In the genomic region with DNA sequence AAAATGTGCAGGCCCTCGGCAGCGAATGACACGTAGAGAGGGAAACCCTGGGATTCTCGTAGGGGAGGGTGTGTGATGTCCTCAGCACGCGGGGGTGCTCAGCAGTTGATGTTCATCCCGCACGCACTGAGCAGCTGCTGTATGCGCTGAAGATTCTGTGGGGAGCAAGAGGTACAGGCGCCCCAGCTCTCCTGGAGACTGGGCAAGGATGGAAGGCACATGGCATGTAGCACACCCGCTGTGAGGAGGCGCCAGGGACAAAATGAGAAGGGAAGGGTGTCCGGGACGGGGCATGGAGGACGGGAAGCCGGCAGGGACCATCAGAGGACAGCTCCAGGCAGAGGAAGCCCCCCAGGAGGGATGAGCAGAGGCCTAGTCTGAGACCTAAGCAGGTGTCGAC, we compare ENCODE assay signal across 31 cellular contexts. TPM values are rescaled to one million over a fixed set of nuclear protein-coding genes. Genes with fewer than 3 reads are reported as not detected.
DNase-seq lines count a peak whose midpoint lies in the region; ATAC-seq and TF ChIP-seq lines count a peak whose summit lies in the region.
"Had no signal": no experiment of that assay in that cellular context is flagged by ENCODE, and none has a peak within 500 bp of the region (broad histone marks: within the 10 kb centered on the region; RNA-seq: fewer than 3 reads in every experiment).

No MANE protein-coding gene starts in this region.

- H3K4me3 Mint-ChIP-seq in natural killer cell treated with Interleukin-12 subunit alpha and Interleukin-12 subunit beta and Interleukin-15 and Interleukin-18, amount 100 ng/mL, for 72 hours: no peak overlapping the region
- H3K4me3 Mint-ChIP-seq in natural killer cell: no peak overlapping the region
- H3K4me3 Mint-ChIP-seq: activated CD8-positive, alpha-beta T cell treated with anti-CD3 and anti-CD28 coated beads, Interleukin-2, amount 10 ng/mL, durations not matched to agents 7 days and 5 days; brain; stimulated activated naive CD8-positive, alpha-beta T cell treated with anti-CD3 and anti-CD28 coated beads, Interleukin-15, Interleukin-2, amounts not matched to agents 100 ng/mL and 50 ng/mL, for 24 hours; T-cell had no signal

- H3K4me3 ChIP-seq in mesendoderm (ENCODE audit: low read length) (no peak overlapping the region), gastrocnemius medialis (no peak overlapping the region), MG63 (no peak overlapping the region)
- H3K4me3 ChIP-seq: hepatocyte, SJSA1, tibial artery had no signal

- H3K36me3 Mint-ChIP-seq in natural killer cell treated with Interleukin-12 subunit alpha and Interleukin-12 subunit beta and Interleukin-15 and Interleukin-18, amount 100 ng/mL, for 72 hours: no peaks in the 10 kb centered on the region
- H3K36me3 Mint-ChIP-seq in natural killer cell: no peaks in the 10 kb centered on the region

- H2BK15ac ChIP-seq in mesendoderm (replicated peaks; ENCODE audit: low read depth): no peak overlapping the region

- H3K4me1 Mint-ChIP-seq in natural killer cell treated with Interleukin-12 subunit alpha and Interleukin-12 subunit beta and Interleukin-15 and Interleukin-18, amount 100 ng/mL, for 72 hours (ENCODE audit: low read depth in 2 of 2): peaks cover 5 to 34% of the 10 kb centered on the region in 2 donors
- H3K4me1 Mint-ChIP-seq in natural killer cell: peaks cover 43 to 53% of the 10 kb centered on the region in 2 donors

- no peak overlapping the region for H3K9ac ChIP-seq in mesendoderm (ENCODE audit: low read length)
- H3K9ac ChIP-seq: KMS-11 had no signal

- no peak overlapping the region for H2BK5ac ChIP-seq in mesendoderm (ENCODE audit: low read length)

- H3K56ac ChIP-seq in mesendoderm (ENCODE audit: low read length): peak overlapping the region; percentile 18

- no peak overlapping the region for H3K27ac Mint-ChIP-seq in natural killer cell treated with Interleukin-12 subunit alpha and Interleukin-12 subunit beta and Interleukin-15 and Interleukin-18, amount 100 ng/mL, for 72 hours
- H3K27ac Mint-ChIP-seq in natural killer cell: no peak overlapping the region
- H3K27ac Mint-ChIP-seq: activated CD8-positive, alpha-beta T cell treated with anti-CD3 and anti-CD28 coated beads, Interleukin-2, amount 10 ng/mL, durations not matched to agents 7 days and 5 days; stimulated activated naive CD8-positive, alpha-beta T cell treated with anti-CD3 and anti-CD28 coated beads, Interleukin-15, Interleukin-2, amounts not matched to agents 100 ng/mL and 50 ng/mL, for 24 hours; T-cell had no signal

- H3K36me3 ChIP-seq in mesendoderm (ENCODE audit: control insufficient read depth, insufficient read depth, low read length): no peaks in the 10 kb centered on the region
- H3K36me3 ChIP-seq in gastrocnemius medialis: no peaks in the 10 kb centered on the region
- H3K36me3 ChIP-seq in MG63: no peaks in the 10 kb centered on the region
- H3K36me3 ChIP-seq: adrenal gland, SJSA1, tibial artery had no signal

- H3K4me1 ChIP-seq in mesendoderm (ENCODE audit: control insufficient read depth, low read depth, low read length) (peaks cover 21% of the 10 kb centered on the region), gastrocnemius medialis (peaks cover 0 to 11% of the 10 kb centered on the region in 2 donors)

- H3K9me3 ChIP-seq in gastrocnemius medialis: no peaks in the 10 kb centered on the region
- H3K9me3 ChIP-seq in MG63: no peaks in the 10 kb centered on the region
- H3K9me3 ChIP-seq: adrenal gland, Caco-2, neutrophil, SJSA1, tibial artery had no signal

- H3K27me3 ChIP-seq in mesendoderm (ENCODE audit: insufficient read depth, low read length, poor library complexity) (no peaks in the 10 kb centered on the region), gastrocnemius medialis (no peaks in the 10 kb centered on the region), MG63 (no peaks in the 10 kb centered on the region)
- H3K27me3 ChIP-seq: adrenal gland, hepatocyte, neutrophil, SJSA1, tibial artery had no signal

- no peaks in the 10 kb centered on the region for H3K27me3 Mint-ChIP-seq in natural killer cell treated with Interleukin-12 subunit alpha and Interleukin-12 subunit beta and Interleukin-15 and Interleukin-18, amount 100 ng/mL, for 72 hours
- no peaks in the 10 kb centered on the region for H3K27me3 Mint-ChIP-seq in natural killer cell (ENCODE audit: low read depth in 2 of 2)
- H3K27me3 Mint-ChIP-seq: stimulated activated naive CD8-positive, alpha-beta T cell treated with anti-CD3 and anti-CD28 coated beads, Interleukin-15, Interleukin-2, amounts not matched to agents 100 ng/mL and 50 ng/mL, for 24 hours; T-cell had no signal

- H3K23ac ChIP-seq in mesendoderm (ENCODE audit: low read length): no peak overlapping the region

- intact Hi-C loops in natural killer cell (cut with micrococcal nuclease): no loop called here
- intact Hi-C loops in gastrocnemius medialis (cut with DNase I; ENCODE audit: low total_unique reads): no loop called here

- peaks cover 24% of the 10 kb centered on the region for H3K79me2 ChIP-seq in mesendoderm (ENCODE audit: control insufficient read depth, insufficient read depth, low read length)

- no peak overlapping the region for H4K8ac ChIP-seq in mesendoderm (ENCODE audit: low read depth, low read length)

- no peak overlapping the region for H3K4ac ChIP-seq in mesendoderm (ENCODE audit: low read depth, low read length)

- no peak overlapping the region for H3K4me2 ChIP-seq in mesendoderm (ENCODE audit: low read length)
- H3K4me2 ChIP-seq: hepatocyte, KMS-11 had no signal

- no peak overlapping the region for H3K27ac ChIP-seq in mesendoderm (ENCODE audit: low read depth, low read length)
- H3K27ac ChIP-seq in gastrocnemius medialis: peak overlapping the region in 3 of 4 donors; percentile 39 to 55 (median 53)
- H3K27ac ChIP-seq: KMS-11, SJSA1, tibial artery had no signal

- H2BK120ac ChIP-seq in mesendoderm (ENCODE audit: low read depth, low read length): no peak overlapping the region

- H2AK5ac ChIP-seq in mesendoderm (ENCODE audit: low read length): no peak overlapping the region

- no peak overlapping the region for H3K18ac ChIP-seq in mesendoderm (ENCODE audit: low read length)

- peaks cover 23% of the 10 kb centered on the region for H3K79me1 ChIP-seq in mesendoderm (ENCODE audit: low read length)

- TF ChIP-seq CTCF in natural killer cell (IDR thresholded peaks at IDR 0.05) (no peak), gastrocnemius medialis (IDR thresholded peaks at IDR 0.05 in 4 of 5, conservative IDR thresholded peaks at IDR 0.05 in 1 of 5) (no peak)

- H4K5ac ChIP-seq in mesendoderm (ENCODE audit: low read length): no peak overlapping the region

- ATAC-seq in natural killer cell treated with Interleukin-12 subunit alpha and Interleukin-12 subunit beta and Interleukin-15 and Interleukin-18, amount 100 ng/mL, for 72 hours: no peak
- ATAC-seq in natural killer cell (no peak), gastrocnemius medialis (no peak)
- ATAC-seq: activated CD8-positive, alpha-beta T cell treated with anti-CD3 and anti-CD28 coated beads, Interleukin-2, amount 10 ng/mL, durations not matched to agents 7 days and 5 days; Panc1; T-cell had no signal

- no CpG with 5 or more reads among the region's 17 CpGs for WGBS in mesendoderm (ENCODE audit: extremely low coverage, insufficient coverage, low lambda C conversion rate)

- no peaks in the 10 kb centered on the region for H3K9me3 Mint-ChIP-seq in natural killer cell treated with Interleukin-12 subunit alpha and Interleukin-12 subunit beta and Interleukin-15 and Interleukin-18, amount 100 ng/mL, for 72 hours
- no peaks in the 10 kb centered on the region for H3K9me3 Mint-ChIP-seq in natural killer cell
- H3K9me3 Mint-ChIP-seq: stimulated activated naive CD8-positive, alpha-beta T cell treated with anti-CD3 and anti-CD28 coated beads, Interleukin-15, Interleukin-2, amounts not matched to agents 100 ng/mL and 50 ng/mL, for 24 hours; T-cell had no signal

- in situ Hi-C loops in gastrocnemius medialis (cut with MboI; ENCODE audit: low sequenced_read_pairs in 4 of 4): no loop called here

- no peak for TF ChIP-seq POLR2A in gastrocnemius medialis (IDR thresholded peaks at IDR 0.05)

- peak; percentile 39 for DNase-seq in natural killer cell treated with Interleukin-12 subunit alpha and Interleukin-12 subunit beta and Interleukin-15 and Interleukin-18, amount 100 ng/mL, for 72 hours (ENCODE audit: low spot score)
- DNase-seq in natural killer cell: no peak
- no peak for DNase-seq in mesendoderm
- DNase-seq in gastrocnemius medialis: no peak
- no peak for DNase-seq in activated CD4-positive, alpha-beta T cell treated with anti-CD3 and anti-CD28 coated beads for 48 hours
- no peak for DNase-seq in stimulated activated naive CD4-positive, alpha-beta T cell treated with Interleukin-2 at 50 U/mL for 16 hours (lab: John Stamatoyannopoulos, UW)
- DNase-seq in MG63: no peak
- DNase-seq: activated CD4-positive, alpha-beta T cell treated with anti-CD3 and anti-CD28 coated beads for 1 hour; activated CD8-positive, alpha-beta T cell treated with anti-CD3 and anti-CD28 coated beads, Interleukin-2, amount 10 ng/mL, durations not matched to agents 7 days and 5 days; activated T-cell treated with anti-CD3 and anti-CD28 coated beads for 4 hours; C1 segment of cervical spinal cord; DMS79; effector CD4-positive, alpha-beta T cell; erythroblast; foreskin fibroblast; GF-D8; NCI-H146; NCI-H2171; NCI-H524; stimulated activated CD4-positive, alpha-beta T cell treated with anti-CD3 and anti-CD28 coated beads, Interleukin-4, amount 100 ng/mL, for 4 hours; T-cell had no signal

RNA-seq across cellular contexts. Expression of gene ATP11A, which starts 15.4 kb away (rescaled TPM):
- total RNA-seq in natural killer cell treated with Interleukin-12 subunit alpha and Interleukin-12 subunit beta and Interleukin-15 and Interleukin-18, amount 100 ng/mL, for 72 hours: 10 to 100 TPM; 89.0 to 91.2 TPM
- total RNA-seq in natural killer cell: 10 to 100 TPM; 47.1 to 68.6 (median 50.7) TPM
- 12.6 TPM for polyA plus RNA-seq in mesendoderm (2013, experiment 1 of 2)
- polyA plus RNA-seq in mesendoderm (2013, experiment 2 of 2): 12.0 TPM
- 10 to 100 TPM; 10.0 to 14.2 (median 12.6) TPM for total RNA-seq in gastrocnemius medialis
- total RNA-seq in MG63 (2014; rRNA removed; shearing (Covaris generic); ENCODE audit: low replicate concordance): 2.5 and 2.7 TPM in 2 replicates
